ENCODE assay signal across 17 cellular contexts in the genomic region with DNA sequence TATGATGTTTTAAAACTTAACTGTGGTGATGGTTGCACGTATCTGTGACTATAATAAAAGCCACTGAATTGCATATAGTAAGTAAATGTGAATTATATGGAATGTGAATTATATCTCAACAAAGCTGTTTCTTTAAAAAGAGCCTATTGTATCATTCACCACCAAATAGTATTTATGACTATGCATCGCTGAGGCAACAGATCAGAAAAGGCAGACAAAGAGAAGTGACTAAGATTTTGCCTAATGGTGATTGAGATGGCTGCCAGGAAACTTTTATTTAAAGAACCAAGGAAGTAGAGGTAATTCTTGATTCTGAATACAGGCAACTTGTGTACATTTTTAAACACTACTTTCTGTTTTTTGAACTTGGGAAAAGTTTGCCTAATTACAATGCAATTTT.
"Had no signal": no experiment of that assay in that cellular context is flagged by ENCODE, and none has a peak within 500 bp of the region (broad histone marks: within the 10 kb centered on the region; RNA-seq: fewer than 3 reads in every experiment).

No MANE protein-coding gene starts in this region.

- H3K27ac ChIP-seq: coronary artery, gastroesophageal sphincter, heart right ventricle, lower lobe of right lung, SJCRH30, skin epidermis had no signal

- DNase-seq: activated B cell treated with CpG ODN at 0.5 μM for 24 hours; activated CD4-positive, alpha-beta T cell treated with anti-CD3 and anti-CD28 coated beads, Interleukin-2, amount 10 ng/mL, durations not matched to agents 7 days and 5 days; activated CD8-positive, alpha-beta memory T cell treated with anti-CD3 and anti-CD28 coated beads, Interleukin-2, amount 50 U/mL, for 48 hours; activated naive CD4-positive, alpha-beta T cell treated with Interleukin-2 at 50 U/mL for 16 hours; caudate nucleus; heart right ventricle; left colon; lower lobe of right lung; SJCRH30; stimulated activated CD4-positive, alpha-beta T cell treated with anti-CD3 and anti-CD28 coated beads, Interleukin-15, amount 100 ng/mL, for 24 hours; stimulated activated CD4-positive, alpha-beta T cell treated with anti-CD3 and anti-CD28 coated beads, Interleukin-4, amount 100 ng/mL, for 1 hour; stimulated activated naive CD4-positive, alpha-beta T cell treated with Interleukin-2 at 50 U/mL for 16 hours; trophoblast cell had no signal

- H3K4me1 Mint-ChIP-seq: activated B cell treated with CpG ODN at 0.5 μM for 24 hours had no signal

- H3K27me3 Mint-ChIP-seq: activated B cell treated with CpG ODN at 0.5 μM for 24 hours; activated CD4-positive, alpha-beta T cell treated with anti-CD3 and anti-CD28 coated beads, Interleukin-2, amount 10 ng/mL, durations not matched to agents 7 days and 5 days had no signal

- H3K4me3 Mint-ChIP-seq: activated B cell treated with CpG ODN at 0.5 μM for 24 hours; activated CD4-positive, alpha-beta T cell treated with anti-CD3 and anti-CD28 coated beads, Interleukin-2, amount 10 ng/mL, durations not matched to agents 7 days and 5 days; activated T-helper 1 cell treated with anti-CD3 and anti-CD28 coated beads, Interleukin-12 subunit alpha, Interleukin-12 subunit beta, Interleukin-2, Interleukin-4 antibody, amounts not matched to agents 30 ng/mL and 10 ng/mL and 1 ng/mL, durations not matched to agents 14 hours and 24 hours and 36 hours had no signal

- H3K27me3 ChIP-seq: gastroesophageal sphincter, heart right ventricle, SJCRH30 had no signal

- ATAC-seq: gastroesophageal sphincter, heart right ventricle, left colon, lower lobe of right lung had no signal

- H3K4me3 ChIP-seq: coronary artery, gastroesophageal sphincter, heart right ventricle, lower lobe of right lung, SJCRH30, skin epidermis had no signal

- H3K27ac Mint-ChIP-seq: activated B cell treated with CpG ODN at 0.5 μM for 24 hours; activated CD4-positive, alpha-beta T cell treated with anti-CD3 and anti-CD28 coated beads, Interleukin-2, amount 10 ng/mL, durations not matched to agents 7 days and 5 days; activated T-helper 1 cell treated with anti-CD3 and anti-CD28 coated beads, Interleukin-12 subunit alpha, Interleukin-12 subunit beta, Interleukin-2, Interleukin-4 antibody, amounts not matched to agents 30 ng/mL and 10 ng/mL and 1 ng/mL, durations not matched to agents 14 hours and 24 hours and 36 hours had no signal

- H3K9me3 Mint-ChIP-seq: activated B cell treated with CpG ODN at 0.5 μM for 24 hours; activated CD4-positive, alpha-beta T cell treated with anti-CD3 and anti-CD28 coated beads, Interleukin-2, amount 10 ng/mL, durations not matched to agents 7 days and 5 days; activated T-helper 1 cell treated with anti-CD3 and anti-CD28 coated beads, Interleukin-12 subunit alpha, Interleukin-12 subunit beta, Interleukin-2, Interleukin-4 antibody, amounts not matched to agents 30 ng/mL and 10 ng/mL and 1 ng/mL, durations not matched to agents 14 hours and 24 hours and 36 hours had no signal
